ENCODE assay signal across 3 cellular contexts in genomic region chr2:191012845-191013616, GRCh38.
TF ChIP-seq lines count a peak whose summit lies in the region.

No MANE protein-coding gene starts in this region.

TF ChIP-seq in A549, 52 proteins besides CTCF, POLR2A, EP300 and RAD21:
- TF ChIP-seq HES2 (IDR thresholded peaks at IDR 0.05) = no peak
- TF ChIP-seq MAFK (IDR thresholded peaks at IDR 0.05; ENCODE audit: partially characterized antibody) = no peak
- no peak for TF ChIP-seq USF2 (IDR thresholded peaks at IDR 0.05)
- no peak for TF ChIP-seq BHLHE40 (IDR thresholded peaks at IDR 0.05; ENCODE audit: low read depth, low read length)
- no peak for TF ChIP-seq FOSB (CRISPR knock-in tag; IDR thresholded peaks at IDR 0.05)
- no peak for TF ChIP-seq EHF (CRISPR knock-in tag; IDR thresholded peaks at IDR 0.05)
- TF ChIP-seq, protein P1, sequence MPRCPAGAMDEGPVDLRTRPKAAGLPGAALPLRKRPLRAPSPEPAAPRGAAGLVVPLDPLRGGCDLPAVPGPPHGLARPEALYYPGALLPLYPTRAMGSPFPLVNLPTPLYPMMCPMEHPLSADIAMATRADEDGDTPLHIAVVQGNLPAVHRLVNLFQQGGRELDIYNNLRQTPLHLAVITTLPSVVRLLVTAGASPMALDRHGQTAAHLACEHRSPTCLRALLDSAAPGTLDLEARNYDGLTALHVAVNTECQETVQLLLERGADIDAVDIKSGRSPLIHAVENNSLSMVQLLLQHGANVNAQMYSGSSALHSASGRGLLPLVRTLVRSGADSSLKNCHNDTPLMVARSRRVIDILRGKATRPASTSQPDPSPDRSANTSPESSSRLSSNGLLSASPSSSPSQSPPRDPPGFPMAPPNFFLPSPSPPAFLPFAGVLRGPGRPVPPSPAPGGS (IDR thresholded peaks at IDR 0.05) = 0 out of 3 replicates have a peak, but pooled peaks have one; percentile 28
- TF ChIP-seq RARB (CRISPR knock-in tag; IDR thresholded peaks at IDR 0.05) = no peak
- TF ChIP-seq CEBPB (IDR thresholded peaks at IDR 0.05) = peak; percentile 66 to 80; a peak in 3 of 4 replicates
- TF ChIP-seq CBX2 (IDR thresholded peaks at IDR 0.05; ENCODE audit: borderline replicate concordance, low read depth) = no peak
- TF ChIP-seq ESRRA (IDR thresholded peaks at IDR 0.05; ENCODE audit: borderline replicate concordance, low read length) = no peak
- TF ChIP-seq MAX (IDR thresholded peaks at IDR 0.05) = no peak
- TF ChIP-seq, protein P2, sequence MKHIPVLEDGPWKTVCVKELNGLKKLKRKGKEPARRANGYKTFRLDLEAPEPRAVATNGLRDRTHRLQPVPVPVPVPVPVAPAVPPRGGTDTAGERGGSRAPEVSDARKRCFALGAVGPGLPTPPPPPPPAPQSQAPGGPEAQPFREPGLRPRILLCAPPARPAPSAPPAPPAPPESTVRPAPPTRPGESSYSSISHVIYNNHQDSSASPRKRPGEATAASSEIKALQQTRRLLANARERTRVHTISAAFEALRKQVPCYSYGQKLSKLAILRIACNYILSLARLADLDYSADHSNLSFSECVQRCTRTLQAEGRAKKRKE (CRISPR knock-in tag; IDR thresholded peaks at IDR 0.05; ENCODE audit: low read depth) = no peak

TF ChIP-seq in GM12878, 131 proteins besides CTCF, POLR2A, EP300 and RAD21:
- TF ChIP-seq CBFB (IDR thresholded peaks at IDR 0.05; ENCODE audit: low read depth) (0 out of 2 replicates have a peak, but pooled peaks have one; percentile 14), CEBPB (IDR thresholded peaks at IDR 0.05; ENCODE audit: borderline replicate concordance in 1 of 2, low read depth in 2 of 2, low read length in 2 of 2) (peak in 1 of 2 experiments; percentile 29; a peak in 1 of 4 replicates), TCF3 (IDR thresholded peaks at IDR 0.05; ENCODE audit: borderline replicate concordance, insufficient read depth, low read depth, low read length) (no peak)
TF ChIP-seq in GM12878: peak in this region for 2.

TF ChIP-seq in HepG2, 621 proteins besides CTCF, POLR2A, EP300 and RAD21:
- TF ChIP-seq CEBPB (IDR thresholded peaks at IDR 0.05; ENCODE audit: borderline replicate concordance, low read depth, low read length) (peak; percentile 96), REST (IDR thresholded peaks at IDR 0.05; ENCODE audit: borderline replicate concordance in 1 of 2, low read depth in 1 of 2, low read length in 2 of 2) (0 out of 4 replicates have a peak, but pooled peaks of 1 of the 2 experiments have one; percentile 10), CEBPG (CRISPR knock-in tag; IDR thresholded peaks at IDR 0.05) (peak; percentile 89), SETDB1 (CRISPR knock-in tag; IDR thresholded peaks at IDR 0.05; ENCODE audit: borderline replicate concordance) (0 out of 2 replicates have a peak, but pooled peaks have one; percentile 74), CREM (IDR thresholded peaks at IDR 0.05) (0 out of 2 replicates have a peak, but pooled peaks have one; percentile 15), CREM (CRISPR knock-in tag; IDR thresholded peaks at IDR 0.05) (no peak), PITX1 (CRISPR knock-in tag; IDR thresholded peaks at IDR 0.05) (no peak)
